10 cellular contexts compared by ENCODE assay signal in genomic region chr4:121113680-121114079, GRCh38. TPM values are rescaled to one million over a fixed set of nuclear protein-coding genes. Genes with fewer than 3 reads are reported as not detected.
DNase-seq lines count a peak whose midpoint lies in the region; ATAC-seq lines count a peak whose summit lies in the region.
"Had no signal": no experiment of that assay in that cellular context is flagged by ENCODE, and none has a peak within 500 bp of the region (broad histone marks: within the 10 kb centered on the region; RNA-seq: fewer than 3 reads in every experiment).

No MANE protein-coding gene starts in this region.

- H3K27me3 Mint-ChIP-seq in activated T-helper 2 cell treated with anti-CD3 and anti-CD28 coated beads, Interferon-gamma antibody, Interleukin-2, Interleukin-4, amounts not matched to agents 10 μg/mL and 5 μg/mL and 100 μg/mL, durations not matched to agents 14 hours and 24 hours and 36 hours (ENCODE audit: low read depth): peaks cover 29% of the 10 kb centered on the region
- no peaks in the 10 kb centered on the region for H3K27me3 Mint-ChIP-seq in CD8-positive, alpha-beta memory T cell

- no peak overlapping the region for H2AK5ac ChIP-seq in neuronal stem cell (ENCODE audit: low read depth, low read length)

- H3K4ac ChIP-seq in neuronal stem cell (ENCODE audit: low read length): no peak overlapping the region

- H3K23ac ChIP-seq in neuronal stem cell (ENCODE audit: low read depth, low read length, poor library complexity): no peak overlapping the region

- DNase-seq in activated T-helper 2 cell treated with anti-CD3 and anti-CD28 coated beads, Interferon-gamma antibody, Interleukin-2, Interleukin-4, amounts not matched to agents 10 μg/mL and 5 μg/mL and 100 μg/mL, durations not matched to agents 14 hours and 24 hours and 36 hours (ENCODE audit: low spot score): no peak
- DNase-seq in CD8-positive, alpha-beta memory T cell: no peak
- DNase-seq in NAMALWA (ENCODE audit: low spot score) (no peak), neuronal stem cell (ENCODE audit: low spot score) (no peak), SW 1271 (lab: John Stamatoyannopoulos, UW) (no peak)
- DNase-seq: cerebellar nuclear complex, kidney glomerular epithelial cell had no signal

- H4K91ac ChIP-seq in neuronal stem cell (ENCODE audit: low read depth, low read length, poor library complexity): no peak overlapping the region

- peaks cover 29% of the 10 kb centered on the region for H3K4me1 Mint-ChIP-seq in activated T-helper 2 cell treated with anti-CD3 and anti-CD28 coated beads, Interferon-gamma antibody, Interleukin-2, Interleukin-4, amounts not matched to agents 10 μg/mL and 5 μg/mL and 100 μg/mL, durations not matched to agents 14 hours and 24 hours and 36 hours (ENCODE audit: low read depth)
- peaks cover 5 to 12% (median 8%) of the 10 kb centered on the region in 3 donors for H3K4me1 Mint-ChIP-seq in CD8-positive, alpha-beta memory T cell

- CTCF ChIA-PET in CD8-positive, alpha-beta memory T cell (lab: Charles Lee): no interaction called here

- H3K27ac ChIP-seq in CD8-positive, alpha-beta memory T cell (ENCODE audit: low read depth, low read length): no peak overlapping the region
- no peak overlapping the region for H3K27ac ChIP-seq in neuronal stem cell (replicated peaks; ENCODE audit: low read length)

- no peak overlapping the region for H4K8ac ChIP-seq in neuronal stem cell (ENCODE audit: low read depth, low read length)

- no peak overlapping the region for H2BK120ac ChIP-seq in neuronal stem cell (ENCODE audit: low read depth, low read length)

- H2BK15ac ChIP-seq in neuronal stem cell (ENCODE audit: low read length): no peak overlapping the region

- no peaks in the 10 kb centered on the region for H3K9me3 ChIP-seq in CD8-positive, alpha-beta memory T cell (ENCODE audit: low read length)
- peaks cover 0 to 2% of the 10 kb centered on the region in 2 donors for H3K9me3 ChIP-seq in neuronal stem cell (replicated peaks in 1 of 2; ENCODE audit: control insufficient read depth in 2 of 2, insufficient read depth in 1 of 2, low read depth in 1 of 2, low read length in 2 of 2)

- no peaks in the 10 kb centered on the region for H3K36me3 ChIP-seq in CD8-positive, alpha-beta memory T cell (ENCODE audit: insufficient read depth, low read length)
- no peaks in the 10 kb centered on the region for H3K36me3 ChIP-seq in neuronal stem cell (replicated peaks in 1 of 2; ENCODE audit: control insufficient read depth in 2 of 2, insufficient read depth in 2 of 2, low read length in 2 of 2)

- no peak overlapping the region for H3K18ac ChIP-seq in neuronal stem cell (ENCODE audit: low read length)

- H3K9me3 Mint-ChIP-seq in activated T-helper 2 cell treated with anti-CD3 and anti-CD28 coated beads, Interferon-gamma antibody, Interleukin-2, Interleukin-4, amounts not matched to agents 10 μg/mL and 5 μg/mL and 100 μg/mL, durations not matched to agents 14 hours and 24 hours and 36 hours: no peaks in the 10 kb centered on the region
- no peaks in the 10 kb centered on the region for H3K9me3 Mint-ChIP-seq in CD8-positive, alpha-beta memory T cell

- H3K4me2 ChIP-seq in neuronal stem cell (ENCODE audit: insufficient read depth, low read length, poor library complexity, severe bottlenecking): no peak overlapping the region

- intact Hi-C loops in activated T-helper 2 cell treated with anti-CD3 and anti-CD28 coated beads, Interferon-gamma antibody, Interleukin-2, Interleukin-4, amounts not matched to agents 10 μg/mL and 5 μg/mL and 100 μg/mL, durations not matched to agents 14 hours and 24 hours and 36 hours (cut with micrococcal nuclease): loop anchor here (1.0 to 5.0 kb wide), 9 partner anchors 25 to 193 kb away; partner anchors contain the start of genes NDNF and PRDM5

- H3K27me3 ChIP-seq in CD8-positive, alpha-beta memory T cell (ENCODE audit: insufficient read depth, low read length, poor library complexity, severe bottlenecking): no peaks in the 10 kb centered on the region
- H3K27me3 ChIP-seq in neuronal stem cell (ENCODE audit: control insufficient read depth in 3 of 3, insufficient read depth in 3 of 3, low read depth in 1 of 3, low read length in 3 of 3): no peaks in the 10 kb centered on the region

- ATAC-seq in GM18873 (IDR thresholded peaks at IDR 0.05; ENCODE audit: low FRiP score, unreplicated experiment) (peak; percentile 82), GM21526 (IDR thresholded peaks at IDR 0.05; ENCODE audit: low FRiP score, unreplicated experiment) (peak; percentile 85), HG03108 (IDR thresholded peaks at IDR 0.05; ENCODE audit: unreplicated experiment) (peak; percentile 70)

- no peak overlapping the region for H3K14ac ChIP-seq in neuronal stem cell (ENCODE audit: low read length)

- no peak overlapping the region for H2BK5ac ChIP-seq in neuronal stem cell (ENCODE audit: low read length)

- no peak overlapping the region for H3K4me3 Mint-ChIP-seq in activated T-helper 2 cell treated with anti-CD3 and anti-CD28 coated beads, Interferon-gamma antibody, Interleukin-2, Interleukin-4, amounts not matched to agents 10 μg/mL and 5 μg/mL and 100 μg/mL, durations not matched to agents 14 hours and 24 hours and 36 hours (ENCODE audit: low read depth)
- no peak overlapping the region for H3K4me3 Mint-ChIP-seq in CD8-positive, alpha-beta memory T cell

- no peaks in the 10 kb centered on the region for H3K79me1 ChIP-seq in neuronal stem cell (ENCODE audit: low read depth, low read length)

- H3K9ac ChIP-seq in neuronal stem cell (ENCODE audit: low read depth, low read length, poor library complexity): no peak overlapping the region

- H3K4me1 ChIP-seq in CD8-positive, alpha-beta memory T cell (ENCODE audit: insufficient read depth, low read length): peaks cover 5% of the 10 kb centered on the region
- no peaks in the 10 kb centered on the region for H3K4me1 ChIP-seq in neuronal stem cell (ENCODE audit: control insufficient read depth in 2 of 2, insufficient read depth in 1 of 2, low read depth in 1 of 2, low read length in 2 of 2)

- no peak overlapping the region for H2AFZ ChIP-seq in neuronal stem cell (ENCODE audit: low read length)

- H3K4me3 ChIP-seq in CD8-positive, alpha-beta memory T cell (ENCODE audit: low read length): no peak overlapping the region
- no peak overlapping the region for H3K4me3 ChIP-seq in neuronal stem cell (ENCODE audit: low read length in 2 of 2)

- no peak overlapping the region for H2BK12ac ChIP-seq in neuronal stem cell (ENCODE audit: low read length)

- no peaks in the 10 kb centered on the region for H3K36me3 Mint-ChIP-seq in activated T-helper 2 cell treated with anti-CD3 and anti-CD28 coated beads, Interferon-gamma antibody, Interleukin-2, Interleukin-4, amounts not matched to agents 10 μg/mL and 5 μg/mL and 100 μg/mL, durations not matched to agents 14 hours and 24 hours and 36 hours (ENCODE audit: low read depth)
- no peaks in the 10 kb centered on the region for H3K36me3 Mint-ChIP-seq in CD8-positive, alpha-beta memory T cell

- peak overlapping the region; percentile 25 for H3K27ac Mint-ChIP-seq in activated T-helper 2 cell treated with anti-CD3 and anti-CD28 coated beads, Interferon-gamma antibody, Interleukin-2, Interleukin-4, amounts not matched to agents 10 μg/mL and 5 μg/mL and 100 μg/mL, durations not matched to agents 14 hours and 24 hours and 36 hours
- H3K27ac Mint-ChIP-seq in CD8-positive, alpha-beta memory T cell: no peak overlapping the region

- no CpG with 5 or more reads among the region's 2 CpGs for WGBS in neuronal stem cell (ENCODE audit: extremely low coverage in 2 of 2, insufficient read length in 2 of 2, insufficient replicate concordance in 1 of 2), 2 donors

- POLR2A ChIA-PET in CD8-positive, alpha-beta memory T cell (lab: Charles Lee): no interaction called here

RNA-seq across cellular contexts. Expression of gene NDNF, which starts 41.3 kb away (rescaled TPM):
- total RNA-seq in activated T-helper 2 cell treated with anti-CD3 and anti-CD28 coated beads, Interferon-gamma antibody, Interleukin-2, Interleukin-4, amounts not matched to agents 10 μg/mL and 5 μg/mL and 100 μg/mL, durations not matched to agents 14 hours and 24 hours and 36 hours: 0.55 and 0.78 TPM in 2 replicates
- under 1 TPM; 0.13 to 0.18 TPM for total RNA-seq in CD8-positive, alpha-beta memory T cell
- not detected for polyA plus RNA-seq in CD8-positive, alpha-beta memory T cell
- 11.6 TPM for polyA plus RNA-seq in neuronal stem cell (2013, experiment 1 of 2)
- 11.1 TPM for polyA plus RNA-seq in neuronal stem cell (2013, experiment 2 of 2)

RNA-seq across cellular contexts. Expression of gene TNIP3, which starts 50.4 kb away (rescaled TPM):
- 9.2 TPM in 2 replicates for total RNA-seq in activated T-helper 2 cell treated with anti-CD3 and anti-CD28 coated beads, Interferon-gamma antibody, Interleukin-2, Interleukin-4, amounts not matched to agents 10 μg/mL and 5 μg/mL and 100 μg/mL, durations not matched to agents 14 hours and 24 hours and 36 hours
- 10 to 100 TPM; 13.7 to 15.7 TPM for total RNA-seq in CD8-positive, alpha-beta memory T cell
- 7.0 TPM for polyA plus RNA-seq in CD8-positive, alpha-beta memory T cell
- not detected for polyA plus RNA-seq in neuronal stem cell (2013, experiment 1 of 2)
- not detected for polyA plus RNA-seq in neuronal stem cell (2013, experiment 2 of 2)
